ENCODE assay signal across 11 cellular contexts in genomic region chr10:97689637-97690036, GRCh38. TPM values are rescaled to one million over a fixed set of nuclear protein-coding genes. Genes with fewer than 3 reads are reported as not detected.
DNase-seq lines count a peak whose midpoint lies in the region; ATAC-seq, FAIRE-seq and TF ChIP-seq lines count a peak whose summit lies in the region.
"Had no signal": no experiment of that assay in that cellular context is flagged by ENCODE, and none has a peak within 500 bp of the region (broad histone marks: within the 10 kb centered on the region; RNA-seq: fewer than 3 reads in every experiment).

No MANE protein-coding gene starts in this region.

- H3K27me3 Mint-ChIP-seq in T-helper 17 cell = peaks cover 6% of the 10 kb centered on the region
- H3K27me3 Mint-ChIP-seq: activated naive CD4-positive, alpha-beta T cell treated with anti-CD3 and anti-CD28 coated beads, Interleukin-2, amount 50 U/mL, for 24 hours had no signal

- TF ChIP-seq RAD21 in K562 (CRISPR knock-in tag; conservative IDR thresholded peaks at IDR 0.05 in 1 of 2, IDR thresholded peaks at IDR 0.05 in 1 of 2) = no peak

- DNase-seq in AG04450 (ENCODE audit: low read depth, low spot score) (peak; percentile 90), KBM-7 (peak; percentile 64), K562 (ENCODE audit: extremely low read depth in 1 of 4, low spot score in 3 of 4) (peak in 3 of 4 experiments; percentile 21 to 60 (median 28)), lung (ENCODE audit: low spot score) (peak; percentile 41), iPS-NIHi7 (ENCODE audit: extremely low spot score) (no peak), NCI-H82 treated with DMSO at 0.1 percent for 48 hours (lab: John Stamatoyannopoulos, UW; ENCODE audit: unreplicated experiment) (no peak), putamen (ENCODE audit: low spot score) (no peak), T-helper 17 cell (no peak)
- DNase-seq: CD4-positive, CD25-positive, alpha-beta regulatory T cell; stimulated activated CD4-positive, alpha-beta T cell treated with anti-CD3 and anti-CD28 coated beads, Interleukin-12 subunit alpha, Interleukin-12 subunit beta, amount 100 ng/mL, for 4 hours had no signal

- H3K4me1 ChIP-seq in K562 (replicated peaks in 1 of 2; ENCODE audit: control insufficient read depth in 2 of 2, insufficient read depth in 2 of 2, low read length in 2 of 2) (peaks cover 31 to 40% of the 10 kb centered on the region in 2 experiments; a peak in 4 of 5 replicates), lung (ENCODE audit: control insufficient read depth in 2 of 2, insufficient read depth in 2 of 2, low read length in 2 of 2) (peaks cover 0 to 14% of the 10 kb centered on the region in 2 donors)

- H3K4me3 Mint-ChIP-seq in T-helper 17 cell = no peak overlapping the region
- H3K4me3 Mint-ChIP-seq: activated naive CD4-positive, alpha-beta T cell treated with anti-CD3 and anti-CD28 coated beads, Interleukin-2, amount 50 U/mL, for 24 hours had no signal

- no peaks in the 10 kb centered on the region for H3K9me1 ChIP-seq in K562 (ENCODE audit: control insufficient read depth, insufficient read depth, low read length)

- no peaks in the 10 kb centered on the region for H3K36me3 Mint-ChIP-seq in T-helper 17 cell (ENCODE audit: low read depth)
- H3K36me3 Mint-ChIP-seq: activated naive CD4-positive, alpha-beta T cell treated with anti-CD3 and anti-CD28 coated beads, Interleukin-2, amount 50 U/mL, for 24 hours; CD4-positive, CD25-positive, alpha-beta regulatory T cell had no signal

- H3K79me2 ChIP-seq in K562 (ENCODE audit: control insufficient read depth, insufficient read depth, low read length) = peaks cover 22% of the 10 kb centered on the region

- ATAC-seq in K562 (no peak), lung (ENCODE audit: insufficient read depth, low FRiP score) (no peak), T-helper 17 cell (no peak)

- no peak overlapping the region for H3K27ac Mint-ChIP-seq in T-helper 17 cell
- H3K27ac Mint-ChIP-seq: activated naive CD4-positive, alpha-beta T cell treated with anti-CD3 and anti-CD28 coated beads, Interleukin-2, amount 50 U/mL, for 24 hours; CD4-positive, CD25-positive, alpha-beta regulatory T cell had no signal

- intact Hi-C loops in K562 (cut with micrococcal nuclease) = loop anchor here (10.0 kb wide), 1 partner anchor 115 kb away; the partner anchor contains the start of gene ANKRD2

- H3K27me3 ChIP-seq in AG04450 (ENCODE audit: control insufficient read depth, insufficient read depth, low read length) (no peaks in the 10 kb centered on the region), K562 (ENCODE audit: control insufficient read depth in 2 of 2, insufficient read depth in 2 of 2, low read length in 2 of 2) (no peaks in the 10 kb centered on the region), lung (ENCODE audit: control insufficient read depth, insufficient read depth) (no peaks in the 10 kb centered on the region)

- no peak overlapping the region for H3K4me3 ChIP-seq in AG04450 (ENCODE audit: low read depth, low read length)
- no peak overlapping the region for H3K4me3 ChIP-seq in K562
- H3K4me3 ChIP-seq in lung = no peak overlapping the region

- H3K9me3 ChIP-seq in AG04450 (ENCODE audit: control insufficient read depth, insufficient read depth, low read length) (no peaks in the 10 kb centered on the region; the same call in 1 of the 2 replicates), K562 (replicated peaks; ENCODE audit: control insufficient read depth, insufficient read depth, low read depth, low read length) (no peaks in the 10 kb centered on the region), lung (ENCODE audit: control insufficient read depth in 2 of 2, insufficient read depth in 1 of 2, low read length in 1 of 2) (no peaks in the 10 kb centered on the region), T-helper 17 cell (ENCODE audit: control insufficient read depth, low read length, poor library complexity, severe bottlenecking) (no peaks in the 10 kb centered on the region)

- no peaks in the 10 kb centered on the region for H3K36me3 ChIP-seq in K562 (ENCODE audit: control insufficient read depth, insufficient read depth, low read length)
- no peaks in the 10 kb centered on the region for H3K36me3 ChIP-seq in lung (ENCODE audit: control insufficient read depth in 2 of 2, insufficient read depth in 2 of 2, low read length in 2 of 2)

- TF ChIP-seq CTCF in AG04450 (IDR thresholded peaks at IDR 0.05; ENCODE audit: low read depth, low read length) (no peak), K562 (IDR thresholded peaks at IDR 0.05 in 2 of 3, conservative IDR thresholded peaks at IDR 0.05 in 1 of 3; ENCODE audit: insufficient read depth in 2 of 3, low read depth in 1 of 3, low read length in 3 of 3) (no peak), lung (IDR thresholded peaks at IDR 0.05; ENCODE audit: control extremely low read depth, extremely low read depth) (no peak)

- WGBS in K562 (ENCODE audit: insufficient coverage, low coverage, missing lambda C conversion rate) = 21% methylated on average over 4 of the region's 5 CpGs
- 57 to 73% methylated on average over 5 of the region's 5 CpGs for WGBS in lung, 2 donors

- TF ChIP-seq EP300 in K562 (IDR thresholded peaks at IDR 0.05; ENCODE audit: low read length) = no peak

- in situ Hi-C loops in KBM-7 (cut with MboI; ENCODE audit: low pct_unique_long_range_greater_than_20kb, low sequenced_read_pairs) = no loop called here
- in situ Hi-C loops in K562 (cut with MboI) = no loop called here

- no peak for TF ChIP-seq POLR2A in K562 (conservative IDR thresholded peaks at IDR 0.05)

- peak; percentile 77 for FAIRE-seq in K562 (lab: Jason Lieb, UNC)

- peaks cover 10% of the 10 kb centered on the region for H3K4me1 Mint-ChIP-seq in T-helper 17 cell

- H4K20me1 ChIP-seq in K562 (replicated peaks; ENCODE audit: control insufficient read depth, insufficient read depth, low read length) = no peaks in the 10 kb centered on the region

- POLR2A ChIA-PET in AG04450 (lab: Yijun Ruan, JAX) = interaction anchor here (0.7 to 2.1 kb wide), 7 partner anchors 12 to 49 kb away, joined by 3 to 10 read pairs (median 5); partner anchors contain the start of gene MARVELD1
- POLR2A ChIA-PET in K562 (lab: Yijun Ruan, JAX) = interaction anchor here (0.5 to 2.0 kb wide), 2 partner anchors 9 to 121 kb away, joined by 3 to 5 read pairs; no protein-coding TSS in a partner anchor

- no TSS peak for BruUV-seq in K562 (replicated peaks; lab: Mats Ljungman, UMichigan)

- CTCF ChIA-PET in AG04450 (lab: Charles Lee) = interaction anchor here (0.7 to 7.4 kb wide), 4 partner anchors 12 to 114 kb away, joined by 3 to 71 read pairs (median 8); no protein-coding TSS in a partner anchor
- CTCF ChIA-PET in K562 (lab: Yijun Ruan, JAX; ENCODE audit: low intra/inter-chr PET ratio) = no interaction called here

- peak overlapping the region; percentile 100 for H3K27ac ChIP-seq in AG04450 (ENCODE audit: low read depth, low read length)
- H3K27ac ChIP-seq in K562 (ENCODE audit: extremely low read depth, low read depth, low read length) = peak overlapping the region; percentile 66
- H3K27ac ChIP-seq in lung (ENCODE audit: low read depth in 1 of 2, low read length in 1 of 2) = peak overlapping the region in 1 of 2 donors; percentile 65

- peak overlapping the region; percentile 30 to 64; a peak in 2 of 4 replicates for H3K9ac ChIP-seq in K562 (ENCODE audit: insufficient read depth in 1 of 2, low read depth in 2 of 2, low read length in 2 of 2)

- H3K4me2 ChIP-seq in K562 (ENCODE audit: insufficient read depth, low read length) = peak overlapping the region; percentile 44

- peak overlapping the region; percentile 89 for H2AFZ ChIP-seq in K562 (ENCODE audit: low read depth, low read length)

RNA-seq across cellular contexts. Expression of gene AVPI1, which starts 2.6 kb away (rescaled TPM):
- polyA plus RNA-seq in AG04450 (2011; rRNA removed) (26.5 and 36.9 TPM in 2 replicates), K562 (2011; rRNA removed) (7.5 and 9.9 TPM in 2 replicates), K562 (2014; fragmentation: Illumina TruSeq; extraction: Trizol) (5.8 and 6.6 TPM in 2 replicates), K562 (2014; fragmentation: Nextera tagmentation; extraction: Ambion mirVana) (1 to 10 TPM in 1 of 2 experiments, under 1 TPM in 1; 0.90 to 1.9 TPM), K562 (2014; rRNA removed) (9.5 and 10.4 TPM in 2 replicates), lung (10 to 100 TPM; 15.1 to 18.9 TPM)
- 21.9 and 29.1 TPM in 2 replicates for polyA minus RNA-seq in AG04450 (2011; rRNA and poly(A)+ RNA removed)
- 0.67 and 5.0 TPM in 2 replicates for total RNA-seq in K562 (2011; cell fraction: chromatin; rRNA removed; ENCODE audit: low replicate concordance)
- 4.2 and 4.7 TPM in 2 replicates for total RNA-seq in K562 (2011; cell fraction: nucleolus; rRNA removed)
- total RNA-seq in K562 (2011; cell fraction: nucleoplasm; rRNA removed) = 3.2 and 4.8 TPM in 2 replicates
- total RNA-seq in K562 (2014; rRNA removed) (10.4 and 15.9 TPM in 2 replicates), K562 (2014; rRNA removed; fragmentation: Illumina TruSeq; extraction: Trizol) (3.8 and 4.4 TPM in 2 replicates), K562 (2015; rRNA removed; fragmentation: Illumina TruSeq; extraction: Trizol) (7.4 TPM in 2 replicates), K562 (2021) (9.1 and 10.8 TPM in 2 replicates), lung (10 to 100 TPM; 16.8 to 26.8 TPM), T-helper 17 cell (1 to 10 TPM; 5.6 to 8.6 TPM)
- 10.4 and 19.0 TPM in 2 replicates for polyA plus RNA-seq in K562 (2011; cell fraction: cytosol; rRNA removed)
- 4.1 and 5.1 TPM in 2 replicates for polyA plus RNA-seq in K562 (2011; cell fraction: nucleus; rRNA removed)
- 7.3 and 8.1 TPM in 2 replicates for polyA plus RNA-seq in K562 (2012)
- polyA minus RNA-seq in K562 (2011; rRNA and poly(A)+ RNA removed) = 3.5 and 4.1 TPM in 2 replicates
- polyA minus RNA-seq in K562 (2011; cell fraction: cytosol; rRNA and poly(A)+ RNA removed) = 6.7 and 13.0 TPM in 2 replicates
- 3.0 and 4.2 TPM in 2 replicates for polyA minus RNA-seq in K562 (2011; cell fraction: nucleus; rRNA and poly(A)+ RNA removed)

RNA-seq across cellular contexts. Expression of gene MARVELD1, which starts 23.9 kb away (rescaled TPM):
- polyA plus RNA-seq in AG04450 (2011; rRNA removed) (65.5 and 76.2 TPM in 2 replicates), K562 (2011; rRNA removed) (9.5 and 14.7 TPM in 2 replicates), K562 (2014; fragmentation: Illumina TruSeq; extraction: Trizol) (8.9 and 12.5 TPM in 2 replicates), K562 (2014; fragmentation: Nextera tagmentation; extraction: Ambion mirVana) (1 to 10 TPM; 2.7 to 3.6 TPM), K562 (2014; rRNA removed) (5.3 and 6.5 TPM in 2 replicates), lung (10 to 100 TPM; 15.7 to 26.0 TPM)
- 40.1 and 45.7 TPM in 2 replicates for polyA minus RNA-seq in AG04450 (2011; rRNA and poly(A)+ RNA removed)
- total RNA-seq in K562 (2011; cell fraction: chromatin; rRNA removed; ENCODE audit: low replicate concordance) = 10.2 and 12.9 TPM in 2 replicates
- 11.7 and 12.0 TPM in 2 replicates for total RNA-seq in K562 (2011; cell fraction: nucleolus; rRNA removed)
- 13.0 and 16.5 TPM in 2 replicates for total RNA-seq in K562 (2011; cell fraction: nucleoplasm; rRNA removed)
- total RNA-seq in K562 (2014; rRNA removed) (2.8 and 5.6 TPM in 2 replicates), K562 (2014; rRNA removed; fragmentation: Illumina TruSeq; extraction: Trizol) (4.2 and 5.3 TPM in 2 replicates), K562 (2015; rRNA removed; fragmentation: Illumina TruSeq; extraction: Trizol) (5.7 and 7.1 TPM in 2 replicates), K562 (2021) (9.8 and 9.9 TPM in 2 replicates), lung (10 to 100 TPM; 22.3 to 57.9 TPM), T-helper 17 cell (1 to 10 TPM; 1.2 to 2.7 TPM)
- 12.4 and 14.2 TPM in 2 replicates for polyA plus RNA-seq in K562 (2011; cell fraction: cytosol; rRNA removed)
- polyA plus RNA-seq in K562 (2011; cell fraction: nucleus; rRNA removed) = 15.4 and 25.9 TPM in 2 replicates
- 9.1 and 11.3 TPM in 2 replicates for polyA plus RNA-seq in K562 (2012)
- polyA minus RNA-seq in K562 (2011; rRNA and poly(A)+ RNA removed) = 4.9 and 7.2 TPM in 2 replicates
- polyA minus RNA-seq in K562 (2011; cell fraction: cytosol; rRNA and poly(A)+ RNA removed) = 7.1 and 7.8 TPM in 2 replicates
- 2.6 and 4.8 TPM in 2 replicates for polyA minus RNA-seq in K562 (2011; cell fraction: nucleus; rRNA and poly(A)+ RNA removed)
- polyA plus RNA-seq: CD4-positive, CD25-positive, alpha-beta regulatory T cell had no signal

RNA-seq across cellular contexts. Expression of gene ZFYVE27, which starts 47.3 kb away (rescaled TPM):
- polyA plus RNA-seq in AG04450 (2011; rRNA removed) = 11.1 and 13.5 TPM in 2 replicates
- polyA minus RNA-seq in AG04450 (2011; rRNA and poly(A)+ RNA removed) = 11.6 and 15.1 TPM in 2 replicates
- 62.2 and 122 TPM in 2 replicates for total RNA-seq in K562 (2011; cell fraction: chromatin; rRNA removed; ENCODE audit: low replicate concordance)
- total RNA-seq in K562 (2011; cell fraction: nucleolus; rRNA removed) = 80.7 and 95.2 TPM in 2 replicates
- total RNA-seq in K562 (2011; cell fraction: nucleoplasm; rRNA removed) = 68.9 and 79.6 TPM in 2 replicates
- 15.3 and 16.6 TPM in 2 replicates for total RNA-seq in K562 (2014; rRNA removed)
- total RNA-seq in K562 (2014; rRNA removed; fragmentation: Illumina TruSeq; extraction: Trizol) = 8.8 and 12.5 TPM in 2 replicates
- total RNA-seq in K562 (2015; rRNA removed; fragmentation: Illumina TruSeq; extraction: Trizol) = 13.3 and 13.9 TPM in 2 replicates
- total RNA-seq in K562 (2021) = 21.4 and 24.0 TPM in 2 replicates
- 21.4 and 22.2 TPM in 2 replicates for polyA plus RNA-seq in K562 (2011; rRNA removed)
- polyA plus RNA-seq in K562 (2011; cell fraction: cytosol; rRNA removed) = 18.6 TPM in 2 replicates
- 68.2 and 69.3 TPM in 2 replicates for polyA plus RNA-seq in K562 (2011; cell fraction: nucleus; rRNA removed)
- 12.7 and 25.0 TPM in 2 replicates for polyA plus RNA-seq in K562 (2012)
- polyA plus RNA-seq in K562 (2014; fragmentation: Illumina TruSeq; extraction: Trizol) = 15.6 and 16.5 TPM in 2 replicates
- polyA plus RNA-seq in K562 (2014; fragmentation: Nextera tagmentation; extraction: Ambion mirVana) = 1 to 10 TPM in 1 of 2 experiments, under 1 TPM in 1; 0.81 to 1.2 TPM
- polyA plus RNA-seq in K562 (2014; rRNA removed) = 21.9 and 24.3 TPM in 2 replicates
- 13.3 TPM in 2 replicates for polyA minus RNA-seq in K562 (2011; rRNA and poly(A)+ RNA removed)
- 8.4 and 12.6 TPM in 2 replicates for polyA minus RNA-seq in K562 (2011; cell fraction: cytosol; rRNA and poly(A)+ RNA removed)
- 23.8 and 27.5 TPM in 2 replicates for polyA minus RNA-seq in K562 (2011; cell fraction: nucleus; rRNA and poly(A)+ RNA removed)
- 10 to 100 TPM; 30.9 to 33.9 TPM for total RNA-seq in lung
- 10 to 100 TPM; 21.1 to 22.7 TPM for polyA plus RNA-seq in lung
- total RNA-seq in T-helper 17 cell = 10 to 100 TPM; 60.0 to 69.2 TPM

RNA-seq across cellular contexts. Expression of gene PI4K2A, which starts 49.2 kb away (rescaled TPM):
- polyA plus RNA-seq in AG04450 (2011; rRNA removed) (35.6 and 36.1 TPM in 2 replicates), K562 (2011; rRNA removed) (24.2 and 28.4 TPM in 2 replicates), K562 (2014; fragmentation: Illumina TruSeq; extraction: Trizol) (18.9 and 20.3 TPM in 2 replicates), K562 (2014; fragmentation: Nextera tagmentation; extraction: Ambion mirVana) (1 to 10 TPM; 4.4 to 6.3 TPM), K562 (2014; rRNA removed) (16.4 and 18.9 TPM in 2 replicates), lung (10 to 100 TPM; 12.3 to 14.6 TPM)
- 25.5 and 28.4 TPM in 2 replicates for polyA minus RNA-seq in AG04450 (2011; rRNA and poly(A)+ RNA removed)
- total RNA-seq in K562 (2011; cell fraction: chromatin; rRNA removed; ENCODE audit: low replicate concordance) = 13.6 and 25.0 TPM in 2 replicates
- 15.9 and 17.7 TPM in 2 replicates for total RNA-seq in K562 (2011; cell fraction: nucleolus; rRNA removed)
- 19.7 and 21.3 TPM in 2 replicates for total RNA-seq in K562 (2011; cell fraction: nucleoplasm; rRNA removed)
- total RNA-seq in K562 (2014; rRNA removed) (16.5 and 18.2 TPM in 2 replicates), K562 (2014; rRNA removed; fragmentation: Illumina TruSeq; extraction: Trizol) (11.1 and 11.3 TPM in 2 replicates), K562 (2015; rRNA removed; fragmentation: Illumina TruSeq; extraction: Trizol) (12.2 and 13.3 TPM in 2 replicates), K562 (2021) (18.6 and 20.1 TPM in 2 replicates), lung (10 to 100 TPM; 15.0 to 22.4 TPM), T-helper 17 cell (10 to 100 TPM; 23.3 to 26.2 TPM)
- polyA plus RNA-seq in K562 (2011; cell fraction: cytosol; rRNA removed) = 27.2 and 28.2 TPM in 2 replicates
- polyA plus RNA-seq in K562 (2011; cell fraction: nucleus; rRNA removed) = 18.6 and 20.6 TPM in 2 replicates
- 14.1 and 20.3 TPM in 2 replicates for polyA plus RNA-seq in K562 (2012)
- polyA minus RNA-seq in K562 (2011; rRNA and poly(A)+ RNA removed) = 17.1 and 20.2 TPM in 2 replicates
- 8.8 and 12.1 TPM in 2 replicates for polyA minus RNA-seq in K562 (2011; cell fraction: cytosol; rRNA and poly(A)+ RNA removed)
- 5.9 and 7.6 TPM in 2 replicates for polyA minus RNA-seq in K562 (2011; cell fraction: nucleus; rRNA and poly(A)+ RNA removed)

RNA-seq across cellular contexts. Expression of gene MORN4, which starts 56.3 kb away (rescaled TPM):
- polyA plus RNA-seq in AG04450 (2011; rRNA removed) (14.4 and 16.0 TPM in 2 replicates), K562 (2011; rRNA removed) (23.9 and 27.6 TPM in 2 replicates), K562 (2014; fragmentation: Illumina TruSeq; extraction: Trizol) (14.7 and 19.3 TPM in 2 replicates), K562 (2014; fragmentation: Nextera tagmentation; extraction: Ambion mirVana) (10 to 100 TPM; 10.4 to 11.7 TPM), K562 (2014; rRNA removed) (18.3 and 28.1 TPM in 2 replicates), lung (1 to 10 TPM; 4.1 to 8.3 TPM)
- 4.6 and 5.0 TPM in 2 replicates for polyA minus RNA-seq in AG04450 (2011; rRNA and poly(A)+ RNA removed)
- 12.5 and 13.3 TPM in 2 replicates for total RNA-seq in K562 (2011; cell fraction: chromatin; rRNA removed; ENCODE audit: low replicate concordance)
- total RNA-seq in K562 (2011; cell fraction: nucleolus; rRNA removed) = 9.8 and 11.2 TPM in 2 replicates
- total RNA-seq in K562 (2011; cell fraction: nucleoplasm; rRNA removed) = 12.8 and 17.4 TPM in 2 replicates
- total RNA-seq in K562 (2014; rRNA removed) (8.8 and 10.9 TPM in 2 replicates), K562 (2014; rRNA removed; fragmentation: Illumina TruSeq; extraction: Trizol) (10.7 and 11.0 TPM in 2 replicates), K562 (2015; rRNA removed; fragmentation: Illumina TruSeq; extraction: Trizol) (7.1 and 8.3 TPM in 2 replicates), K562 (2021) (11.4 and 12.1 TPM in 2 replicates), lung (10 to 100 TPM in 1 of 2 donors, 1 to 10 TPM in 1; 5.7 to 16.1 TPM), T-helper 17 cell (1 to 10 TPM in 1 of 2 donors, under 1 TPM in 1; 0.35 to 1.2 TPM)
- 18.1 and 28.7 TPM in 2 replicates for polyA plus RNA-seq in K562 (2011; cell fraction: cytosol; rRNA removed)
- 11.7 and 17.4 TPM in 2 replicates for polyA plus RNA-seq in K562 (2011; cell fraction: nucleus; rRNA removed)
- 13.1 and 15.7 TPM in 2 replicates for polyA plus RNA-seq in K562 (2012)
- polyA minus RNA-seq in K562 (2011; rRNA and poly(A)+ RNA removed) = 8.1 and 10.0 TPM in 2 replicates
- polyA minus RNA-seq in K562 (2011; cell fraction: cytosol; rRNA and poly(A)+ RNA removed) = 3.1 and 4.8 TPM in 2 replicates
- polyA minus RNA-seq in K562 (2011; cell fraction: nucleus; rRNA and poly(A)+ RNA removed) = 1.9 and 3.0 TPM in 2 replicates

Comparison
In these comparisons a context has a peak if more than half of its experiments do, and no peak if none do; other contexts are left out.
1. DNase-seq: peak in AG04450 (single experiment), KBM-7 (single experiment), K562 (3 of 4) and lung (single experiment); none in iPS-NIHi7 (single experiment), NCI-H82 treated with DMSO at 0.1 percent for 48 hours (single experiment), putamen (single experiment) and T-helper 17 cell (0 of 3).